8 cellular contexts compared by ENCODE assay signal in genomic region chr1:228556634-228557430, GRCh38.
DNase-seq lines count a peak whose midpoint lies in the region; ATAC-seq and TF ChIP-seq lines count a peak whose summit lies in the region.
"Not testable (repeated sequence)": the region's sequence is repeated elsewhere in the genome, so short reads cannot be mapped to it uniquely, and the experiment has no call there.

No MANE protein-coding gene starts in this region.

- not testable (repeated sequence) for H3K27me3 ChIP-seq in DOHH2 (ENCODE audit: control insufficient read depth, low read length)

- H3F3A ChIP-seq in DOHH2 (ENCODE audit: control insufficient read depth, insufficient read depth), result not testable (repeated sequence)

- not testable (repeated sequence) for H3K79me2 ChIP-seq in DOHH2 (ENCODE audit: control insufficient read depth, low read length)

- POLR2A ChIA-PET in AG04449 (lab: Yijun Ruan, JAX); activated CD4-positive, alpha-beta memory T cell treated with anti-CD3 and anti-CD28 coated beads, Interleukin-2, amount 10 ng/mL, durations not matched to agents 7 days and 5 days (lab: Charles Lee): not testable (repeated sequence)

- H3K4me3 Mint-ChIP-seq in activated CD4-positive, alpha-beta memory T cell treated with anti-CD3 and anti-CD28 coated beads, Interleukin-2, amount 10 ng/mL, durations not matched to agents 7 days and 5 days, result peak overlapping the region; percentile 68
- H3K4me3 Mint-ChIP-seq in activated naive CD4-positive, alpha-beta T cell treated with anti-CD3 and anti-CD28 coated beads for 36 hours, result peak overlapping the region; percentile 74
- H3K4me3 Mint-ChIP-seq in natural killer cell, result not testable (repeated sequence)

- not testable (repeated sequence) for H3K36me3 Mint-ChIP-seq in activated CD4-positive, alpha-beta memory T cell treated with anti-CD3 and anti-CD28 coated beads, Interleukin-2, amount 10 ng/mL, durations not matched to agents 7 days and 5 days (ENCODE audit: low read depth); activated naive CD4-positive, alpha-beta T cell treated with anti-CD3 and anti-CD28 coated beads for 36 hours (ENCODE audit: low read depth); natural killer cell

- ATAC-seq in natural killer cell, result not testable (repeated sequence)

- not testable (repeated sequence) for H3K9me3 ChIP-seq in DOHH2 (ENCODE audit: control insufficient read depth, insufficient read depth, low read length)

- not testable (repeated sequence) for H4K20me1 ChIP-seq in DOHH2 (ENCODE audit: control insufficient read depth, insufficient read depth, low read depth, low read length)

- not testable (repeated sequence) for H3K9me2 ChIP-seq in DOHH2 (replicated peaks; ENCODE audit: control insufficient read depth, low read length)

- not testable (repeated sequence) for DNase-seq in AG04449 (ENCODE audit: low read depth, low spot score); choroid plexus epithelial cell (ENCODE audit: low read depth)
- DNase-seq in T-helper 9 cell (peak; percentile 24), natural killer cell (peak; percentile 77)
- peak; percentile 27 for DNase-seq in activated CD4-positive, alpha-beta memory T cell treated with anti-CD3 and anti-CD28 coated beads, Interleukin-2, amount 10 ng/mL, durations not matched to agents 7 days and 5 days
- peak; percentile 42 for DNase-seq in activated naive CD4-positive, alpha-beta T cell treated with anti-CD3 and anti-CD28 coated beads for 36 hours
- DNase-seq in stimulated activated CD4-positive, alpha-beta T cell treated with anti-CD3 and anti-CD28 coated beads, Interleukin-4, amount 100 ng/mL, for 24 hours, result peak; percentile 30

- peak overlapping the region; percentile 61 for H3K27ac Mint-ChIP-seq in activated CD4-positive, alpha-beta memory T cell treated with anti-CD3 and anti-CD28 coated beads, Interleukin-2, amount 10 ng/mL, durations not matched to agents 7 days and 5 days
- H3K27ac Mint-ChIP-seq in activated naive CD4-positive, alpha-beta T cell treated with anti-CD3 and anti-CD28 coated beads for 36 hours; natural killer cell: not testable (repeated sequence)

- not testable (repeated sequence) for H3K4me1 Mint-ChIP-seq in activated CD4-positive, alpha-beta memory T cell treated with anti-CD3 and anti-CD28 coated beads, Interleukin-2, amount 10 ng/mL, durations not matched to agents 7 days and 5 days; activated naive CD4-positive, alpha-beta T cell treated with anti-CD3 and anti-CD28 coated beads for 36 hours (ENCODE audit: low read depth); natural killer cell

- CTCF ChIA-PET in AG04449 (lab: Yijun Ruan, JAX); activated CD4-positive, alpha-beta memory T cell treated with anti-CD3 and anti-CD28 coated beads, Interleukin-2, amount 10 ng/mL, durations not matched to agents 7 days and 5 days (lab: Charles Lee); activated naive CD4-positive, alpha-beta T cell treated with anti-CD3 and anti-CD28 coated beads for 36 hours (lab: Charles Lee): not testable (repeated sequence)

- not testable (repeated sequence) for H3K27me3 Mint-ChIP-seq in activated CD4-positive, alpha-beta memory T cell treated with anti-CD3 and anti-CD28 coated beads, Interleukin-2, amount 10 ng/mL, durations not matched to agents 7 days and 5 days; activated naive CD4-positive, alpha-beta T cell treated with anti-CD3 and anti-CD28 coated beads for 36 hours (ENCODE audit: low read depth); natural killer cell (ENCODE audit: low read depth in 2 of 2)

- H3K4me2 ChIP-seq in DOHH2 (ENCODE audit: low read length), result peak overlapping the region; percentile 46; the same call in 1 of the 2 replicates

- not testable (repeated sequence) for H3K27ac ChIP-seq in DOHH2 (ENCODE audit: low read depth, low read length)

- H3K4me1 ChIP-seq in DOHH2 (ENCODE audit: control insufficient read depth, low read length), result not testable (repeated sequence)

- H3K4me3 ChIP-seq in AG04449 (ENCODE audit: low read depth, low read length) (peak overlapping the region; percentile 48), DOHH2 (ENCODE audit: low read length) (peak overlapping the region; percentile 39; the same call in 1 of the 2 replicates), choroid plexus epithelial cell (ENCODE audit: low read depth, low read length) (peak overlapping the region; percentile 40)

- H3K9me3 Mint-ChIP-seq in activated CD4-positive, alpha-beta memory T cell treated with anti-CD3 and anti-CD28 coated beads, Interleukin-2, amount 10 ng/mL, durations not matched to agents 7 days and 5 days, result peaks cover 10% of the 10 kb centered on the region
- H3K9me3 Mint-ChIP-seq in activated naive CD4-positive, alpha-beta T cell treated with anti-CD3 and anti-CD28 coated beads for 36 hours, result peaks cover 12% of the 10 kb centered on the region
- not testable (repeated sequence) for H3K9me3 Mint-ChIP-seq in natural killer cell

- not testable (repeated sequence) for H3K36me3 ChIP-seq in DOHH2 (ENCODE audit: control insufficient read depth, low read length)

- not testable (repeated sequence) for TF ChIP-seq CTCF in AG04449 (IDR thresholded peaks at IDR 0.05; ENCODE audit: insufficient read depth, low read length, missing control alignments); DOHH2 (IDR thresholded peaks at IDR 0.05; ENCODE audit: low read depth, low read length, poor library complexity, severe bottlenecking); choroid plexus epithelial cell (conservative IDR thresholded peaks at IDR 0.05; ENCODE audit: low read depth, low read length); natural killer cell (IDR thresholded peaks at IDR 0.05)

- intact Hi-C loops in activated naive CD4-positive, alpha-beta T cell treated with anti-CD3 and anti-CD28 coated beads for 36 hours (cut with micrococcal nuclease); natural killer cell (cut with micrococcal nuclease): not testable (repeated sequence)
